Comparison of ENCODE assay signal across 8 cellular contexts in the genomic region with DNA sequence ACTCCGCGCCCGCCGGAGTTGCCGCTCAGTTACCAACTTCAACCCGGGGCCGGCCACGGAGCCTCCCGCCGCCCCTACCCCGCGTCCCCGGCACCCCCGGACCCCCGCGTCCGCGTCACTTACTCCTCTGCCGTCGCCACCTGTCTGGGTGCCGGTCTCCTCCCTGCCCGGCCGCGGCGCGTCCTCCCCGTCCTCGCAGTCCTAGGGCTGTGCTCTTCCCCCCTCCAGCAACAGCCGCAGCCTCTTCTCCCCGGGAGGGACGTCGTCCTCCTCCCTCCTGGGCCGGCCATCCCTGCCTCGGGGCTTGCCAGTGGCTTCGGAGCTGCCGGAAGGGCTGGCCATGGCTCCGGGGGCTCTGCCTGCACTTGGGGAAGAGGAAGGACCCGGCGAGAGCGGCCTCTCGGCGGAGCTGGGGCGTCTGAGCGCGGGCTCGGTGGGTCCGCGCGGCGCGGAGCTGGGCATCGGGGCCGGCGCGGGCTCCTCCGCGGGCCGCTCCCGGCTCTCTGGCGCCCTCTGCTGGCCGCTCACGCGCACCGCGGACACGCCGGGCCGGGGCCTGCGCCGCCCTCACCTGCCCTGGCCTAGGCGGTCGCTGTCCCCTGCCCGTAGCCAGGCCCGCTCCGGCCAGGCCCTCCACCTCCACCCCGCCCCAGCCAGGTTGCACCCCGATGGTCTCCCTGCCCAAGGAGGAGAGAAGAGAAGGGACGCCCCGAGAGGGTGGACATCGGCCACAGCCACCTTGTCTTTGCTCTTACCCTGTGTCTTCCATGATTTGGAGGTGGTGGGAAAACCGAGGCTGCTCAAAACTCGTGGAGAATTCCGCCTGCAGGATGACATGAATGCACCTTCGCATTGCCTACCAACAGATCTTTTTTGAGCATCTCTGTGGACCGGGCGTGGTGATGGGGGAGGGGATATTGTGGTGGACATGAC. TPM values are rescaled to one million over a fixed set of nuclear protein-coding genes. Genes with fewer than 3 reads are reported as not detected.
DNase-seq lines count a peak whose midpoint lies in the region; ATAC-seq and TF ChIP-seq lines count a peak whose summit lies in the region.
"Not testable (repeated sequence)": the region's sequence is repeated elsewhere in the genome, so short reads cannot be mapped to it uniquely, and the experiment has no call there.

No MANE protein-coding gene starts in this region.

- H3K27me3 Mint-ChIP-seq in effector memory CD8-positive, alpha-beta T cell: peaks cover 34 to 76% of the 10 kb centered on the region in 2 donors
- peaks cover 50% of the 10 kb centered on the region for H3K27me3 Mint-ChIP-seq in type B pancreatic cell

- peak overlapping the region; percentile 78 to 81 for H3K4me3 Mint-ChIP-seq in effector memory CD8-positive, alpha-beta T cell
- peak overlapping the region; percentile 74 for H3K4me3 Mint-ChIP-seq in type B pancreatic cell

- not testable (repeated sequence) for H3K9me3 ChIP-seq in SK-N-SH

- not testable (repeated sequence) for H3K36me3 Mint-ChIP-seq in effector memory CD8-positive, alpha-beta T cell (ENCODE audit: insufficient read depth); type B pancreatic cell

- 13% methylated on average over 16 of the region's 86 CpGs for WGBS in SK-N-SH (ENCODE audit: low lambda C conversion rate)

- peak; percentile 35 for DNase-seq in EH (ENCODE audit: low read depth)
- DNase-seq in LoVo (ENCODE audit: low spot score): peak; percentile 72
- DNase-seq in SK-N-SH: peak; percentile 86
- DNase-seq in activated T-cell treated with anti-CD3 and anti-CD28 coated beads, Interleukin-2, amount 50 U/mL, for 48 hours: peak; percentile 74 to 83
- DNase-seq in effector memory CD8-positive, alpha-beta T cell: peak; percentile 68 to 77 (median 72)
- peak; percentile 69 for DNase-seq in left kidney (ENCODE audit: low read depth, low spot score)
- peak; percentile 85 for DNase-seq in type B pancreatic cell (ENCODE audit: extremely low spot score, unreplicated experiment)

- POLR2A ChIA-PET in SK-N-SH (lab: Yijun Ruan, JAX): not testable (repeated sequence)

- CTCF ChIA-PET in SK-N-SH (lab: Yijun Ruan, JAX): interaction anchor here (0.6 to 2.7 kb wide), 25 partner anchors 11 to 355 kb away, joined by 3 to 41 read pairs (median 4); no protein-coding TSS in a partner anchor

- H3K36me3 ChIP-seq in SK-N-SH (replicated peaks in 1 of 2; ENCODE audit: control insufficient read depth in 1 of 2, insufficient read depth in 2 of 2, low read length in 1 of 2): not testable (repeated sequence)

- H3K9me2 ChIP-seq in SK-N-SH: not testable (repeated sequence)

- H3K27me3 ChIP-seq in SK-N-SH (ENCODE audit: insufficient read depth): not testable (repeated sequence)

- not testable (repeated sequence) for H3F3A ChIP-seq in SK-N-SH (replicated peaks; ENCODE audit: insufficient read depth)

- TF ChIP-seq CTCF in SK-N-SH (IDR thresholded peaks at IDR 0.05) (peak; percentile 52), type B pancreatic cell (conservative IDR thresholded peaks at IDR 0.05) (peak; percentile 79)

- peak; percentile 65 for ATAC-seq in effector memory CD8-positive, alpha-beta T cell (replicated peaks)

- peak; percentile 54 for TF ChIP-seq RAD21 in SK-N-SH (IDR thresholded peaks at IDR 0.05; ENCODE audit: low read length)

- H3K4me3 ChIP-seq in SK-N-SH (ENCODE audit: low read depth in 2 of 2, low read length in 1 of 2) (peak overlapping the region; percentile 38 to 57), skin epidermis (peak overlapping the region; percentile 11 to 48 (median 41))

- H3K4me1 Mint-ChIP-seq in effector memory CD8-positive, alpha-beta T cell (ENCODE audit: low read depth in 2 of 2): peaks cover 9 to 11% of the 10 kb centered on the region in 2 donors
- H3K4me1 Mint-ChIP-seq in type B pancreatic cell (ENCODE audit: unreplicated experiment): not testable (repeated sequence)

- H3K79me2 ChIP-seq in SK-N-SH (ENCODE audit: insufficient read depth): not testable (repeated sequence)

- peak overlapping the region; percentile 81; the same call in 1 of the 2 replicates for H3K4me2 ChIP-seq in SK-N-SH

- not testable (repeated sequence) for H3K27ac Mint-ChIP-seq in effector memory CD8-positive, alpha-beta T cell; type B pancreatic cell

- H2AFZ ChIP-seq in SK-N-SH (ENCODE audit: low read depth): peak overlapping the region; percentile 82

- not testable (repeated sequence) for TF ChIP-seq EP300 in SK-N-SH (IDR thresholded peaks at IDR 0.05; ENCODE audit: borderline replicate concordance in 1 of 2, low read depth in 1 of 2, low read length in 1 of 2)

- H3K9ac ChIP-seq in SK-N-SH: not testable (repeated sequence)

- not testable (repeated sequence) for H3K4me1 ChIP-seq in SK-N-SH (ENCODE audit: control insufficient read depth in 1 of 2, insufficient read depth in 2 of 2, low read depth in 1 of 2, low read length in 1 of 2)

- H4K20me1 ChIP-seq in SK-N-SH (ENCODE audit: insufficient read depth): not testable (repeated sequence)

- H3K9me3 Mint-ChIP-seq in effector memory CD8-positive, alpha-beta T cell; type B pancreatic cell: not testable (repeated sequence)

- not testable (repeated sequence) for H3K27ac ChIP-seq in SK-N-SH (ENCODE audit: low read depth in 2 of 2, low read length in 1 of 2)
- H3K27ac ChIP-seq in skin epidermis: peak overlapping the region in 4 of 21 experiments; percentile 45 to 60 (median 57)

TF ChIP-seq in SK-N-SH, 30 proteins besides CTCF, POLR2A, EP300 and RAD21:
- peak; percentile 54 for TF ChIP-seq SMC3 (IDR thresholded peaks at IDR 0.05; ENCODE audit: low read depth, low read length)

RNA-seq across cellular contexts. Expression of a gene that starts 28.4 kb away (rescaled TPM):
- polyA plus RNA-seq in SK-N-SH (2012; rRNA removed): not detected in 2 replicates
- not detected in 2 replicates for polyA plus RNA-seq in SK-N-SH (2012; cell fraction: cytosol; rRNA removed)
- polyA plus RNA-seq in SK-N-SH (2012; cell fraction: nucleus; rRNA removed): not detected in 2 replicates
- total RNA-seq in type B pancreatic cell (ENCODE audit: low replicate concordance): 0.74 and 5.3 TPM in 2 replicates

Comparison
In these comparisons a context has a peak if more than half of its experiments do, and no peak if none do; other contexts are left out.
1. DNase-seq: peak in every context shown above with its lines; median percentile 86 in SK-N-SH; 85 in type B pancreatic cell; 78 in activated T-cell treated with anti-CD3 and anti-CD28 coated beads, Interleukin-2, amount 50 U/mL, for 48 hours; 72 in LoVo; 72 in effector memory CD8-positive, alpha-beta T cell; 69 in left kidney; 35 in EH.